15 cellular contexts compared by ENCODE assay signal in genomic region chr2:208147759-208148158, GRCh38. TPM values are rescaled to one million over a fixed set of nuclear protein-coding genes. Genes with fewer than 3 reads are reported as not detected.
A peak's percentile ranks its signal among the peaks of the same experiment; 100 is the strongest.
DNase-seq lines count a peak whose midpoint lies in the region; ATAC-seq and TF ChIP-seq lines count a peak whose summit lies in the region.
"Had no signal": no experiment of that assay in that cellular context is flagged by ENCODE, and none has a peak within 500 bp of the region (broad histone marks: within the 10 kb centered on the region; RNA-seq: fewer than 3 reads in every experiment).

No MANE protein-coding gene starts in this region.

- H4K20me1 ChIP-seq in GM23338 (replicated peaks; ENCODE audit: insufficient read depth), result no peaks in the 10 kb centered on the region
- H4K20me1 ChIP-seq in Loucy (ENCODE audit: insufficient read depth, low read length, poor library complexity, severe bottlenecking), result no peaks in the 10 kb centered on the region
- H4K20me1 ChIP-seq: BLaER1 treated with 17β-estradiol and CSF1 and Interleukin-3, amounts not matched to agents 10 nM and 100 nM had no signal

- H2BK120ac ChIP-seq in mesendoderm (ENCODE audit: low read depth, low read length), result no peak overlapping the region

- no peak overlapping the region for H2BK15ac ChIP-seq in mesendoderm (replicated peaks; ENCODE audit: low read depth)

- WGBS in mesendoderm (ENCODE audit: extremely low coverage, insufficient coverage, low lambda C conversion rate), result no CpG with 5 or more reads among the region's 3 CpGs

- peaks cover 5% of the 10 kb centered on the region for H3K27me3 Mint-ChIP-seq in GM23338 (ENCODE audit: insufficient read depth, low read depth, poor library complexity)
- H3K27me3 Mint-ChIP-seq: CD4-positive, CD25-positive, alpha-beta regulatory T cell had no signal

- H3K9ac ChIP-seq in Loucy (ENCODE audit: low read depth, low read length, poor library complexity, severe bottlenecking) (no peak overlapping the region), mesendoderm (ENCODE audit: low read length) (no peak overlapping the region)
- H3K9ac ChIP-seq: BLaER1 treated with 17β-estradiol and CSF1 and Interleukin-3, amounts not matched to agents 10 nM and 100 nM had no signal

- H3K4me3 Mint-ChIP-seq in GM23338, result no peak overlapping the region

- no peak overlapping the region for H2BK5ac ChIP-seq in mesendoderm (ENCODE audit: low read length)

- H2AFZ ChIP-seq in GM23338 (no peak overlapping the region), Loucy (ENCODE audit: low read length) (no peak overlapping the region)

- H3K27ac Mint-ChIP-seq in GM23338, result no peak overlapping the region
- H3K27ac Mint-ChIP-seq: CD4-positive, CD25-positive, alpha-beta regulatory T cell had no signal

- H4K8ac ChIP-seq in mesendoderm (ENCODE audit: low read depth, low read length), result no peak overlapping the region

- H3K4me1 ChIP-seq in GM23338 (ENCODE audit: insufficient read depth) (peaks cover 26% of the 10 kb centered on the region), Loucy (ENCODE audit: insufficient read depth, low read length, poor library complexity, severe bottlenecking) (no peaks in the 10 kb centered on the region), mesendoderm (ENCODE audit: control insufficient read depth, low read depth, low read length) (peaks cover 3% of the 10 kb centered on the region)

- H3K9me2 ChIP-seq in GM23338 (ENCODE audit: insufficient read depth) (0 out of 2 replicates have a peak, but pooled peaks cover 4% of the 10 kb centered on the region), Loucy (replicated peaks; ENCODE audit: low read depth, low read length) (no peaks in the 10 kb centered on the region)

- H3K27me3 ChIP-seq in GM23338 (ENCODE audit: insufficient read depth), result no peaks in the 10 kb centered on the region
- no peaks in the 10 kb centered on the region for H3K27me3 ChIP-seq in Loucy (ENCODE audit: insufficient read depth, low read length, poor library complexity, severe bottlenecking)
- H3K27me3 ChIP-seq in mesendoderm (ENCODE audit: insufficient read depth, low read length, poor library complexity), result no peaks in the 10 kb centered on the region
- H3K27me3 ChIP-seq: BLaER1 treated with 17β-estradiol and CSF1 and Interleukin-3, amounts not matched to agents 10 nM and 100 nM had no signal

- H3K27ac ChIP-seq in GM23338 (ENCODE audit: low read depth) (no peak overlapping the region), mesendoderm (ENCODE audit: low read depth, low read length) (no peak overlapping the region)
- H3K27ac ChIP-seq: BLaER1 treated with 17β-estradiol and CSF1 and Interleukin-3, amounts not matched to agents 10 nM and 100 nM had no signal

- H3K23ac ChIP-seq in mesendoderm (ENCODE audit: low read length), result no peak overlapping the region

- no peak overlapping the region for H3K18ac ChIP-seq in mesendoderm (ENCODE audit: low read length)

- no peaks in the 10 kb centered on the region for H3K79me2 ChIP-seq in GM23338 (replicated peaks; ENCODE audit: insufficient read depth)
- no peaks in the 10 kb centered on the region for H3K79me2 ChIP-seq in Loucy (ENCODE audit: insufficient read depth, low read length)
- no peaks in the 10 kb centered on the region for H3K79me2 ChIP-seq in mesendoderm (ENCODE audit: control insufficient read depth, insufficient read depth, low read length)

- peak; percentile 54 for ATAC-seq in GM23338
- no peak for ATAC-seq in HG02798 (IDR thresholded peaks at IDR 0.05; ENCODE audit: poor library complexity, unreplicated experiment)
- ATAC-seq: HCT116 had no signal

- H3K36me3 ChIP-seq in GM23338 (ENCODE audit: insufficient read depth) (peaks cover 7% of the 10 kb centered on the region), Loucy (ENCODE audit: insufficient read depth, low read length) (no peaks in the 10 kb centered on the region), mesendoderm (ENCODE audit: control insufficient read depth, insufficient read depth, low read length) (no peaks in the 10 kb centered on the region)
- H3K36me3 ChIP-seq: BLaER1 treated with 17β-estradiol and CSF1 and Interleukin-3, amounts not matched to agents 10 nM and 100 nM had no signal

- H3K9me3 ChIP-seq in Loucy (ENCODE audit: insufficient read depth, low read depth, low read length), result peaks cover 5% of the 10 kb centered on the region; the same call in 1 of the 2 replicates

- peaks cover 21% of the 10 kb centered on the region for H3K4me1 Mint-ChIP-seq in GM23338
- H3K4me1 Mint-ChIP-seq: CD4-positive, CD25-positive, alpha-beta regulatory T cell had no signal

- peaks cover 10% of the 10 kb centered on the region for H3K36me3 Mint-ChIP-seq in GM23338 (ENCODE audit: low read depth)
- H3K36me3 Mint-ChIP-seq: CD4-positive, CD25-positive, alpha-beta regulatory T cell had no signal

- no peak overlapping the region for H3K4me2 ChIP-seq in GM23338
- H3K4me2 ChIP-seq in Loucy (ENCODE audit: low read depth, low read length, poor library complexity, severe bottlenecking), result no peak overlapping the region
- no peak overlapping the region for H3K4me2 ChIP-seq in mesendoderm (ENCODE audit: low read length)
- H3K4me2 ChIP-seq: BLaER1 treated with 17β-estradiol and CSF1 and Interleukin-3, amounts not matched to agents 10 nM and 100 nM had no signal

- no peak overlapping the region for H4K5ac ChIP-seq in mesendoderm (ENCODE audit: low read length)

- no peak overlapping the region for H3K56ac ChIP-seq in mesendoderm (ENCODE audit: low read length)

- H3K79me1 ChIP-seq in mesendoderm (ENCODE audit: low read length), result no peaks in the 10 kb centered on the region

- no peak overlapping the region for H2AK5ac ChIP-seq in mesendoderm (ENCODE audit: low read length)

- H3K9me3 Mint-ChIP-seq in GM23338, result peaks cover 14% of the 10 kb centered on the region

- H3F3A ChIP-seq in GM23338 (replicated peaks; ENCODE audit: low read depth) (no peaks in the 10 kb centered on the region), Loucy (ENCODE audit: low read depth) (no peaks in the 10 kb centered on the region)

- H3K4ac ChIP-seq in mesendoderm (ENCODE audit: low read depth, low read length), result no peak overlapping the region

- H3K4me3 ChIP-seq in GM23338 (no peak overlapping the region), Loucy (ENCODE audit: low read length, poor library complexity, severe bottlenecking) (no peak overlapping the region), mesendoderm (ENCODE audit: low read length) (no peak overlapping the region)
- H3K4me3 ChIP-seq: BLaER1 treated with 17β-estradiol and CSF1 and Interleukin-3, amounts not matched to agents 10 nM and 100 nM had no signal

- peak; percentile 18 to 60; a peak in 3 of 4 replicates for TF ChIP-seq CTCF in GM23338 (conservative IDR thresholded peaks at IDR 0.05; ENCODE audit: low read depth in 2 of 2)
- peak; percentile 24; the same call in 1 of the 2 replicates for TF ChIP-seq CTCF in Loucy (conservative IDR thresholded peaks at IDR 0.05; ENCODE audit: low read length)

- peak; percentile 20 for DNase-seq in GM23338 (ENCODE audit: low spot score)
- DNase-seq in mesendoderm, result peak; percentile 67
- DNase-seq in NCI-H1105 treated with DMSO at 0.1 percent for 48 hours (lab: John Stamatoyannopoulos, UW), result no peak
- DNase-seq in SK-N-DZ (ENCODE audit: low spot score), result no peak
- DNase-seq: ACHN; CD4-positive, CD25-positive, alpha-beta regulatory T cell; DMS53; GF-D8; IMR-90 had no signal

TF ChIP-seq in GM23338, 12 proteins besides CTCF, POLR2A, EP300 and RAD21 (continues in another document):
- TF ChIP-seq JUNB (IDR thresholded peaks at IDR 0.05; ENCODE audit: unreplicated experiment), result no peak
- TF ChIP-seq ZNF331 (CRISPR knock-in tag; IDR thresholded peaks at IDR 0.05; ENCODE audit: low read depth), result no peak

RNA-seq across cellular contexts. Expression of gene CRYGB, which starts 1.8 kb away (rescaled TPM):
- 1.9 TPM in 1 of 2 replicates, not detected in the other for total RNA-seq in GM23338 (2014; rRNA removed; shearing (Covaris generic))
- polyA plus RNA-seq in GM23338 (2016; fragmentation: Nextera tagmentation; extraction: Ambion mirVana), result 0.49 and 0.92 TPM in 2 replicates
- polyA plus RNA-seq in mesendoderm (2013, experiment 1 of 2), result 1.1 TPM
- polyA plus RNA-seq in mesendoderm (2013, experiment 2 of 2), result 0.90 TPM
- not detected in 2 replicates for polyA plus RNA-seq in SK-N-DZ (2014; cell fraction: cytosol; rRNA removed)
- polyA plus RNA-seq in SK-N-DZ (2014; cell fraction: nucleus; rRNA removed), result not detected in 2 replicates
- total RNA-seq: A172; CD4-positive, CD25-positive, alpha-beta regulatory T cell; H4; IMR-90 had no signal
- polyA plus RNA-seq: CD4-positive, CD25-positive, alpha-beta regulatory T cell; IMR-90 had no signal

RNA-seq across cellular contexts. Expression of gene CRYGA, which starts 15.6 kb away (rescaled TPM):
- total RNA-seq in GM23338 (2014; rRNA removed; shearing (Covaris generic)), result not detected in 2 replicates
- not detected in 2 replicates for polyA plus RNA-seq in GM23338 (2016; fragmentation: Nextera tagmentation; extraction: Ambion mirVana)
- not detected for polyA plus RNA-seq in mesendoderm (2013, experiment 1 of 2)
- not detected for polyA plus RNA-seq in mesendoderm (2013, experiment 2 of 2)
- polyA plus RNA-seq in SK-N-DZ (2014; cell fraction: cytosol; rRNA removed), result not detected in 2 replicates
- not detected in 2 replicates for polyA plus RNA-seq in SK-N-DZ (2014; cell fraction: nucleus; rRNA removed)
- total RNA-seq: A172; CD4-positive, CD25-positive, alpha-beta regulatory T cell; H4; IMR-90 had no signal
- polyA plus RNA-seq: CD4-positive, CD25-positive, alpha-beta regulatory T cell; IMR-90 had no signal

RNA-seq across cellular contexts. Expression of gene CRYGC, which starts 18.1 kb away (rescaled TPM):
- total RNA-seq in GM23338 (2014; rRNA removed; shearing (Covaris generic)), result not detected in 2 replicates
- not detected in 2 replicates for polyA plus RNA-seq in GM23338 (2016; fragmentation: Nextera tagmentation; extraction: Ambion mirVana)
- not detected for polyA plus RNA-seq in mesendoderm (2013, experiment 1 of 2)
- polyA plus RNA-seq in mesendoderm (2013, experiment 2 of 2), result not detected
- polyA plus RNA-seq in SK-N-DZ (2014; cell fraction: cytosol; rRNA removed), result 6.7 and 17.3 TPM in 2 replicates
- polyA plus RNA-seq in SK-N-DZ (2014; cell fraction: nucleus; rRNA removed), result 14.1 and 15.1 TPM in 2 replicates
- total RNA-seq: A172; CD4-positive, CD25-positive, alpha-beta regulatory T cell; H4; IMR-90 had no signal
- polyA plus RNA-seq: CD4-positive, CD25-positive, alpha-beta regulatory T cell; IMR-90 had no signal

RNA-seq across cellular contexts. Expression of gene CRYGD, which starts 23.4 kb away (rescaled TPM):
- total RNA-seq in GM23338 (2014; rRNA removed; shearing (Covaris generic)), result 3.0 and 3.4 TPM in 2 replicates
- polyA plus RNA-seq in GM23338 (2016; fragmentation: Nextera tagmentation; extraction: Ambion mirVana), result 22.6 and 23.9 TPM in 2 replicates
- polyA plus RNA-seq in mesendoderm (2013, experiment 1 of 2), result 2.1 TPM
- 1.9 TPM for polyA plus RNA-seq in mesendoderm (2013, experiment 2 of 2)
- not detected in 2 replicates for polyA plus RNA-seq in SK-N-DZ (2014; cell fraction: cytosol; rRNA removed)
- not detected in 2 replicates for polyA plus RNA-seq in SK-N-DZ (2014; cell fraction: nucleus; rRNA removed)
- total RNA-seq: A172, H4, IMR-90 had no signal
- polyA plus RNA-seq: CD4-positive, CD25-positive, alpha-beta regulatory T cell; IMR-90 had no signal

RNA-seq across cellular contexts. Expression of gene C2orf80, which starts 42.1 kb away (rescaled TPM):
- total RNA-seq in GM23338 (2014; rRNA removed; shearing (Covaris generic)), result 3.1 TPM in 1 of 2 replicates, not detected in the other
- polyA plus RNA-seq in GM23338 (2016; fragmentation: Nextera tagmentation; extraction: Ambion mirVana), result 0.64 and 0.92 TPM in 2 replicates
- polyA plus RNA-seq in mesendoderm (2013, experiment 1 of 2), result 1.2 TPM
- 1.6 TPM for polyA plus RNA-seq in mesendoderm (2013, experiment 2 of 2)
- polyA plus RNA-seq in SK-N-DZ (2014; cell fraction: cytosol; rRNA removed), result not detected in 2 replicates
- polyA plus RNA-seq in SK-N-DZ (2014; cell fraction: nucleus; rRNA removed), result not detected in 2 replicates
- total RNA-seq: A172; CD4-positive, CD25-positive, alpha-beta regulatory T cell; H4; IMR-90 had no signal
- polyA plus RNA-seq: CD4-positive, CD25-positive, alpha-beta regulatory T cell; IMR-90 had no signal

Comparison
In these comparisons a context has a peak if more than half of its experiments do, and no peak if none do; other contexts are left out.
1. DNase-seq: peak in GM23338 (single experiment) and mesendoderm (single experiment); none in NCI-H1105 treated with DMSO at 0.1 percent for 48 hours (single experiment) and SK-N-DZ (single experiment).